Comparison of ENCODE assay signal across 9 cellular contexts in genomic region chr2:237434916-237435315, GRCh38. TPM values are rescaled to one million over a fixed set of nuclear protein-coding genes. Genes with fewer than 3 reads are reported as not detected.
DNase-seq lines count a peak whose midpoint lies in the region; ATAC-seq, FAIRE-seq and TF ChIP-seq lines count a peak whose summit lies in the region.
"Had no signal": no experiment of that assay in that cellular context is flagged by ENCODE, and none has a peak within 500 bp of the region (broad histone marks: within the 10 kb centered on the region; RNA-seq: fewer than 3 reads in every experiment).

No MANE protein-coding gene starts in this region.

- no peak overlapping the region for H3K14ac ChIP-seq in neuronal stem cell (ENCODE audit: low read length)

- TF ChIP-seq CTCF in Peyer's patch (IDR thresholded peaks at IDR 0.05): no peak
- no peak for TF ChIP-seq CTCF in thoracic aorta (IDR thresholded peaks at IDR 0.05)
- no peak for TF ChIP-seq CTCF in adrenal gland (IDR thresholded peaks at IDR 0.05)

- H3K9ac ChIP-seq in neuronal stem cell (ENCODE audit: low read depth, low read length, poor library complexity): no peak overlapping the region

- H3K18ac ChIP-seq in neuronal stem cell (ENCODE audit: low read length): peak overlapping the region; percentile 65

- H3K4me3 ChIP-seq in Peyer's patch: no peak overlapping the region
- H3K4me3 ChIP-seq in neuronal stem cell (ENCODE audit: low read length in 2 of 2): no peak overlapping the region
- no peak overlapping the region for H3K4me3 ChIP-seq in thoracic aorta
- no peak overlapping the region for H3K4me3 ChIP-seq in adrenal gland

- DNase-seq in GM18507 (ENCODE audit: extremely low spot score, insufficient read length, low read depth) (no peak), Peyer's patch (peak in 2 of 3 donors; percentile 70 to 77), neuronal stem cell (ENCODE audit: low spot score) (no peak), thoracic aorta (ENCODE audit: low spot score) (no peak), H54 (ENCODE audit: insufficient read length, low spot score) (no peak), erythroblast (lab: John Stamatoyannopoulos, UW) (no peak), adrenal gland (no peak)
- DNase-seq in activated naive CD4-positive, alpha-beta T cell treated with anti-CD3 and anti-CD28 coated beads, Interleukin-2, amount 50 U/mL, for 72 hours (ENCODE audit: low spot score in 2 of 2): peak; percentile 67 to 85

- H3K36me3 ChIP-seq in Peyer's patch (no peaks in the 10 kb centered on the region), neuronal stem cell (replicated peaks in 1 of 2; ENCODE audit: control insufficient read depth in 2 of 2, insufficient read depth in 2 of 2, low read length in 2 of 2) (no peaks in the 10 kb centered on the region), thoracic aorta (no peaks in the 10 kb centered on the region), adrenal gland (replicated peaks in 1 of 2) (no peaks in the 10 kb centered on the region)

- H2AFZ ChIP-seq in neuronal stem cell (ENCODE audit: low read length): no peak overlapping the region

- WGBS in neuronal stem cell (ENCODE audit: extremely low coverage in 2 of 2, insufficient read length in 2 of 2, insufficient replicate concordance in 1 of 2), 2 donors: no CpG with 5 or more reads among the region's 13 CpGs
- 44 to 76% (median 52%) methylated on average over 5 to 13 of the region's 13 CpGs for WGBS in adrenal gland, 4 donors

- peaks cover 0 to 4% of the 10 kb centered on the region in 2 donors for H3K9me3 Mint-ChIP-seq in activated naive CD4-positive, alpha-beta T cell treated with anti-CD3 and anti-CD28 coated beads, Interleukin-2, amount 50 U/mL, for 72 hours

- no peak overlapping the region for H2BK12ac ChIP-seq in neuronal stem cell (ENCODE audit: low read length)

- intact Hi-C loops in adrenal gland (cut with DNase I): no loop called here

- H3K4ac ChIP-seq in neuronal stem cell (ENCODE audit: low read length): no peak overlapping the region

- H3K36me3 Mint-ChIP-seq in activated naive CD4-positive, alpha-beta T cell treated with anti-CD3 and anti-CD28 coated beads, Interleukin-2, amount 50 U/mL, for 72 hours: peaks cover 6 to 32% of the 10 kb centered on the region in 2 donors

- H2AK5ac ChIP-seq in neuronal stem cell (ENCODE audit: low read depth, low read length): no peak overlapping the region

- H3K23ac ChIP-seq in neuronal stem cell (ENCODE audit: low read depth, low read length, poor library complexity): no peak overlapping the region

- H2BK120ac ChIP-seq in neuronal stem cell (ENCODE audit: low read depth, low read length): no peak overlapping the region

- peak overlapping the region; percentile 78 to 97 for H3K27ac Mint-ChIP-seq in activated naive CD4-positive, alpha-beta T cell treated with anti-CD3 and anti-CD28 coated beads, Interleukin-2, amount 50 U/mL, for 72 hours

- no peak overlapping the region for H3K4me2 ChIP-seq in neuronal stem cell (ENCODE audit: insufficient read depth, low read length, poor library complexity, severe bottlenecking)

- H4K8ac ChIP-seq in neuronal stem cell (ENCODE audit: low read depth, low read length): no peak overlapping the region

- ATAC-seq in activated naive CD4-positive, alpha-beta T cell treated with anti-CD3 and anti-CD28 coated beads, Interleukin-2, amount 50 U/mL, for 72 hours: peak; percentile 40 to 69
- ATAC-seq in thoracic aorta (ENCODE audit: insufficient number of reproducible peaks, low FRiP score, low read depth): no peak
- ATAC-seq: left colon had no signal

- H3K4me1 ChIP-seq in Peyer's patch: peaks cover 0 to 14% (median 0%) of the 10 kb centered on the region in 4 donors
- peaks cover 0 to 5% of the 10 kb centered on the region in 2 donors for H3K4me1 ChIP-seq in neuronal stem cell (ENCODE audit: control insufficient read depth in 2 of 2, insufficient read depth in 1 of 2, low read depth in 1 of 2, low read length in 2 of 2)
- peaks cover 24 to 51% of the 10 kb centered on the region in 2 donors for H3K4me1 ChIP-seq in thoracic aorta (ENCODE audit: control insufficient read depth in 1 of 2, low read depth in 2 of 2)
- no peaks in the 10 kb centered on the region for H3K4me1 ChIP-seq in adrenal gland (replicated peaks in 1 of 2)

- H2BK15ac ChIP-seq in neuronal stem cell (ENCODE audit: low read length): no peak overlapping the region

- H3K27ac ChIP-seq in Peyer's patch: peak overlapping the region; percentile 16 to 68 (median 48)
- H3K27ac ChIP-seq in neuronal stem cell (replicated peaks; ENCODE audit: low read length): no peak overlapping the region
- H3K27ac ChIP-seq in thoracic aorta: peak overlapping the region; percentile 86 to 87
- H3K27ac ChIP-seq in adrenal gland: peak overlapping the region in 1 of 5 donors; percentile 36

- no peak overlapping the region for H2BK5ac ChIP-seq in neuronal stem cell (ENCODE audit: low read length)

- H3K79me1 ChIP-seq in neuronal stem cell (ENCODE audit: low read depth, low read length): no peaks in the 10 kb centered on the region

- H3K9me3 ChIP-seq in Peyer's patch (no peaks in the 10 kb centered on the region), neuronal stem cell (replicated peaks in 1 of 2; ENCODE audit: control insufficient read depth in 2 of 2, insufficient read depth in 1 of 2, low read depth in 1 of 2, low read length in 2 of 2) (no peaks in the 10 kb centered on the region), thoracic aorta (no peaks in the 10 kb centered on the region), adrenal gland (replicated peaks in 1 of 3) (no peaks in the 10 kb centered on the region)

- FAIRE-seq in GM18507 (lab: Jason Lieb, UNC) (peak; percentile 69), H54 (lab: Jason Lieb, UNC) (no peak)

- H3K27me3 ChIP-seq in Peyer's patch (no peaks in the 10 kb centered on the region), neuronal stem cell (ENCODE audit: control insufficient read depth in 3 of 3, insufficient read depth in 3 of 3, low read depth in 1 of 3, low read length in 3 of 3) (peaks cover 0 to 3% (median 0%) of the 10 kb centered on the region in 3 experiments), thoracic aorta (replicated peaks; ENCODE audit: insufficient read depth) (no peaks in the 10 kb centered on the region), adrenal gland (peaks cover 18% of the 10 kb centered on the region)

- H4K91ac ChIP-seq in neuronal stem cell (ENCODE audit: low read depth, low read length, poor library complexity): no peak overlapping the region

- TF ChIP-seq POLR2A in Peyer's patch (IDR thresholded peaks at IDR 0.05) (no peak), H54 (IDR thresholded peaks at IDR 0.05; ENCODE audit: low read depth, low read length) (no peak), erythroblast (IDR thresholded peaks at IDR 0.05; ENCODE audit: low read length) (no peak), adrenal gland (IDR thresholded peaks at IDR 0.05) (no peak)

RNA-seq across cellular contexts. Expression of gene COL6A3, which starts 21.0 kb away (rescaled TPM):
- total RNA-seq in Peyer's patch (100 to 1,000 TPM in 1 of 4 donors, 10 to 100 TPM in 3; 51.7 to 172 (median 71.0) TPM), thoracic aorta (100 to 1,000 TPM; 118 to 155 TPM), adrenal gland (10 to 100 TPM; 17.8 to 69.4 (median 43.7) TPM)
- 10 to 100 TPM; 13.6 to 31.6 TPM for total RNA-seq in activated naive CD4-positive, alpha-beta T cell treated with anti-CD3 and anti-CD28 coated beads, Interleukin-2, amount 50 U/mL, for 72 hours
- polyA plus RNA-seq in neuronal stem cell (2013, experiment 1 of 2): 0.07 TPM
- 0.08 TPM for polyA plus RNA-seq in neuronal stem cell (2013, experiment 2 of 2)
- 10 to 100 TPM; 15.5 to 22.4 (median 19.7) TPM for polyA plus RNA-seq in adrenal gland

RNA-seq across cellular contexts. Expression of gene MLPH, which starts 52.1 kb away (rescaled TPM):
- total RNA-seq in Peyer's patch (100 to 1,000 TPM in 3 of 4 donors, 10 to 100 TPM in 1; 82.5 to 195 (median 116) TPM), thoracic aorta (1 to 10 TPM; 2.0 to 7.4 TPM), adrenal gland (1 to 10 TPM in 3 of 8 donors, under 1 TPM in 4, not detected in 1; 0.12 to 1.9 (median 0.84) TPM)
- not detected for total RNA-seq in activated naive CD4-positive, alpha-beta T cell treated with anti-CD3 and anti-CD28 coated beads, Interleukin-2, amount 50 U/mL, for 72 hours
- 0.03 TPM for polyA plus RNA-seq in neuronal stem cell (2013, experiment 1 of 2)
- polyA plus RNA-seq in neuronal stem cell (2013, experiment 2 of 2): 0.08 TPM
- polyA plus RNA-seq in adrenal gland: 1 to 10 TPM in 2 of 3 donors, under 1 TPM in 1; 0.57 to 3.6 (median 3.0) TPM

Comparison
In these comparisons a context has a peak if more than half of its experiments do, and no peak if none do; other contexts are left out.
1. DNase-seq: peak in Peyer's patch (2 of 3) and activated naive CD4-positive, alpha-beta T cell treated with anti-CD3 and anti-CD28 coated beads, Interleukin-2, amount 50 U/mL, for 72 hours (2 of 2); none in GM18507 (single experiment), neuronal stem cell (single experiment), thoracic aorta (single experiment), H54 (single experiment), erythroblast (0 of 2) and adrenal gland (0 of 7).
2. RNA of gene MLPH, which starts 52.1 kb away (total RNA-seq): 82.5 to 195 TPM in Peyer's patch; 2.0 to 7.4 TPM in thoracic aorta, 0.12 to 1.9 TPM in adrenal gland and not detected in activated naive CD4-positive, alpha-beta T cell treated with anti-CD3 and anti-CD28 coated beads, Interleukin-2, amount 50 U/mL, for 72 hours; every median in the first group is over 4 times any median in the second.